In the genomic region with DNA sequence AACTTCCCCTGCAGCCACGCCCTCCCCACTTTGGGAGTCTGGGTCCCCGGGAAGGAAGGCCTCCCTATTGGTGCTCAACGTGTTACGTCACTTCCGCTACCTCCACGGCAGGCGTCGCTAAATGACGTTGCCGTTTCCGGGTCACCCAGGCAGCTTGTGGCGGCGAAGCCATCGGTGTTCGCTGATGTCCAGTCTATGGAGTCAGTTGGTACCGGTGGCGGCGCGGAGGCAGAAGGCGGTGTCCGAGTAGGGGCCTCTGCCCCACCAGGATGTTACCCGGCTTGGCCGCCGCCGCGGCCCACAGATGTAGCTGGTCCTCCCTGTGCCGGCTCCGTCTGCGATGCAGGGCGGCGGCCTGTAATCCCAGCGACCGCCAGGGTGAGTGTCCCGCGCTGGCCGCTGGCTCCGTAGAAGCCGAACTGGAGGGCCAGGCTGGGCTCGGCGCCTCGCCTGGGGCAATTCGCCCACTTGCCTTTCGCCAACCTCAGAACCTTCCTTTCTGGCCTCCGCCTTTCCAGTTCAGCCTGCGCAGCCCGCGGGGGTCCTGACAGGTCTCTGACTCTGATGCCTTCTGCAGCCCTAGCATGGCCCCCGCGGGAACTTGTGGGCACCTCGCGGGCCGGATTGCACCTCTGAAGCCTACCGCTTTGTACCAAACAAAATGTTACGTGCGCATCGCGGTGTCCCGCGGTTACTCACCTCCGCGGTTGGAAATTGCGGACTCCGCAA, we compare ENCODE assay signal across 8 cellular contexts. TPM values are rescaled to one million over a fixed set of nuclear protein-coding genes. Genes with fewer than 3 reads are reported as not detected.
DNase-seq lines count a peak whose midpoint lies in the region; ATAC-seq, FAIRE-seq and TF ChIP-seq lines count a peak whose summit lies in the region.

A gene (plus strand): TSS at position 148 of the 729 bp plus-strand sequence. CDS start 122 bp downstream, at position 270.

- H3K27ac ChIP-seq in VCaP (peak within 1 kb of the TSS; percentile 85), mammary epithelial cell (ENCODE audit: insufficient read depth, low read depth, low read length) (peak within 1 kb of the TSS; percentile 80), small intestine (ENCODE audit: low read depth in 1 of 2, low read length in 1 of 2) (peak within 1 kb of the TSS; percentile 71 to 87)

- peak within 1 kb of the TSS; percentile 89 for H3K9ac ChIP-seq in mammary epithelial cell (ENCODE audit: insufficient read depth, low read length)

- TF ChIP-seq CTCF in VCaP (conservative IDR thresholded peaks at IDR 0.05) (peak; percentile 67), mammary epithelial cell (conservative IDR thresholded peaks at IDR 0.05 in 1 of 2, IDR thresholded peaks at IDR 0.05 in 1 of 2; ENCODE audit: extremely low read depth in 1 of 2, insufficient read depth in 1 of 2, low read depth in 1 of 2, low read length in 2 of 2) (peak in 1 of 2 donors; percentile 45)

- BruUV-seq in mammary epithelial cell (replicated peaks; lab: Mats Ljungman, UMichigan) = TSS peak; percentile 50

- no peak for FAIRE-seq in small intestine (lab: Jason Lieb, UNC)

- DNase-seq in AG08395 (ENCODE audit: low spot score) (peak; percentile 98), NCI-H2196 treated with DMSO at 0.1 percent for 48 hours (lab: John Stamatoyannopoulos, UW; ENCODE audit: unreplicated experiment) (peak; percentile 87), mammary epithelial cell (peak; percentile 92), iPS-NIHi11 (ENCODE audit: low spot score) (peak; percentile 99), small intestine (peak; percentile 98)

- H3K4me1 ChIP-seq in mammary epithelial cell (ENCODE audit: insufficient read depth, low read length) = peaks cover 10% of the 10 kb centered on the region
- peaks cover 5 to 6% of the 10 kb centered on the region in 2 donors for H3K4me1 ChIP-seq in small intestine (ENCODE audit: control insufficient read depth in 2 of 2, insufficient read depth in 1 of 2, low read depth in 1 of 2, low read length in 1 of 2)

- dilution Hi-C loops in mammary epithelial cell (cut with HindIII; ENCODE audit: low sequenced_read_pairs) = no loop called here

- H3K9me3 ChIP-seq in mammary epithelial cell (replicated peaks; ENCODE audit: insufficient read depth, low read length) (no peaks in the 10 kb centered on the region), small intestine (ENCODE audit: control insufficient read depth, low read depth) (no peaks in the 10 kb centered on the region)

- H3K79me2 ChIP-seq in mammary epithelial cell (ENCODE audit: insufficient read depth, low read length) = peaks cover 46% of the 10 kb centered on the region

- no peaks in the 10 kb centered on the region for H3K27me3 ChIP-seq in mammary epithelial cell (ENCODE audit: insufficient read depth, low read length)
- no peaks in the 10 kb centered on the region for H3K27me3 ChIP-seq in small intestine (ENCODE audit: control insufficient read depth in 2 of 2, insufficient read depth in 2 of 2, low read length in 2 of 2)

- peak; percentile 99 for ATAC-seq in GM18873 (IDR thresholded peaks at IDR 0.05; ENCODE audit: low FRiP score, unreplicated experiment)
- peak; percentile 94 for ATAC-seq in HG03139 (IDR thresholded peaks at IDR 0.05; ENCODE audit: unreplicated experiment)

- H3K36me3 ChIP-seq in mammary epithelial cell (ENCODE audit: insufficient read depth, low read length) = peaks cover 3% of the 10 kb centered on the region
- no peaks in the 10 kb centered on the region for H3K36me3 ChIP-seq in small intestine (ENCODE audit: control insufficient read depth in 2 of 2, insufficient read depth in 2 of 2, low read length in 2 of 2)

- intact Hi-C loops in mammary epithelial cell (cut with micrococcal nuclease) = loop anchor here (5.0 kb wide), 1 partner anchor 53 kb away; a partner anchor contains a TSS

- in situ Hi-C loops in mammary epithelial cell (cut with MboI; ENCODE audit: low sequenced_read_pairs in 2 of 2) = no loop called here

- peak within 1 kb of the TSS; percentile 96 for H2AFZ ChIP-seq in mammary epithelial cell (ENCODE audit: low read depth, low read length)

- 3% methylated on average over 24 of the region's 63 CpGs for WGBS in mammary epithelial cell (ENCODE audit: low coverage, missing lambda C conversion rate)
- 0 to 1% (median 0%) methylated on average over 54 to 63 of the region's 63 CpGs for WGBS in small intestine, 3 donors

- H3K4me2 ChIP-seq in mammary epithelial cell (ENCODE audit: insufficient read depth, low read depth, low read length) = peak within 1 kb of the TSS; percentile 93

- no peaks in the 10 kb centered on the region for H4K20me1 ChIP-seq in mammary epithelial cell (ENCODE audit: insufficient read depth, low read length)

- CTCF ChIA-PET in mammary epithelial cell (lab: Charles Lee; ENCODE audit: low non-redundant PET) = no interaction called here

- H3K4me3 ChIP-seq in mammary epithelial cell (replicated peaks in 1 of 3; ENCODE audit: insufficient read depth in 1 of 3, low read depth in 2 of 3, low read length in 3 of 3) = peak within 1 kb of the TSS; percentile 64 to 94 (median 75)
- peak within 1 kb of the TSS; percentile 71 to 75 for H3K4me3 ChIP-seq in small intestine (ENCODE audit: low read depth in 1 of 2, low read length in 2 of 2)

RNA-seq across cellular contexts. Expression of the gene that starts here (rescaled TPM):
- 10 to 100 TPM; 60.9 to 61.2 TPM for total RNA-seq in mammary epithelial cell
- polyA plus RNA-seq in mammary epithelial cell = 36.9 TPM
- 37.5 TPM for polyA minus RNA-seq in mammary epithelial cell
- polyA plus RNA-seq in small intestine = 10 to 100 TPM; 15.1 to 27.9 (median 23.5) TPM

Comparison
In these comparisons a context has a peak if more than half of its experiments do, and no peak if none do; other contexts are left out.
1. Peak in every context shown above with its lines: DNase-seq, ATAC-seq, H3K4me3 ChIP-seq and H3K27ac ChIP-seq.